In genomic region chr2:443754-444153, GRCh38 we compare ENCODE assay signal across 19 cellular contexts.
DNase-seq lines count a peak whose midpoint lies in the region; ATAC-seq and TF ChIP-seq lines count a peak whose summit lies in the region.
"Had no signal": no experiment of that assay in that cellular context is flagged by ENCODE, and none has a peak within 500 bp of the region (broad histone marks: within the 10 kb centered on the region; RNA-seq: fewer than 3 reads in every experiment).

No MANE protein-coding gene starts in this region.

- no peaks in the 10 kb centered on the region for H3K9me2 ChIP-seq in DOHH2 (replicated peaks; ENCODE audit: control insufficient read depth, low read length)
- no peaks in the 10 kb centered on the region for H3K9me2 ChIP-seq in Karpas-422 (replicated peaks; ENCODE audit: insufficient read depth, low read length)

- H3K27ac Mint-ChIP-seq in activated B cell treated with CpG ODN at 0.5 μM for 24 hours (peak overlapping the region; percentile 56), nephron progenitor cell (peak overlapping the region; percentile 71)
- H3K27ac Mint-ChIP-seq in stimulated activated naive CD8-positive, alpha-beta T cell treated with anti-CD3 and anti-CD28 coated beads, Interleukin-15, amount 100 ng/mL, for 72 hours: no peak overlapping the region
- H3K27ac Mint-ChIP-seq: CD4-positive, alpha-beta T cell; HFFc6 had no signal

- peak overlapping the region; percentile 78 for H3K27ac ChIP-seq in DOHH2 (ENCODE audit: low read depth, low read length)
- no peak overlapping the region for H3K27ac ChIP-seq in Karpas-422 (ENCODE audit: low read length)
- H3K27ac ChIP-seq: SJSA1 had no signal

- DNase-seq in Karpas-422 (peak; percentile 65), activated B cell treated with CpG ODN at 0.5 μM for 24 hours (no peak), nephron progenitor cell (peak; percentile 23), H7 (no peak), 8988T (no peak)
- DNase-seq in stimulated activated naive CD8-positive, alpha-beta T cell treated with anti-CD3 and anti-CD28 coated beads, Interleukin-15, amount 100 ng/mL, for 72 hours: no peak
- DNase-seq: Caco-2; CD4-positive, alpha-beta T cell; HFFc6; NCI-H1105; NCI-H1694 treated with DMSO at 0.1 percent for 48 hours; NCI-H2107; NCI-H2227 treated with DMSO at 0.1 percent for 48 hours; NCI-H524 treated with DMSO at 0.1 percent for 48 hours; T-helper 2 cell had no signal

- H3K79me2 ChIP-seq in DOHH2 (ENCODE audit: control insufficient read depth, low read length) (no peaks in the 10 kb centered on the region), Karpas-422 (ENCODE audit: low read length) (no peaks in the 10 kb centered on the region)

- H3K27me3 ChIP-seq in DOHH2 (ENCODE audit: control insufficient read depth, low read length) (no peaks in the 10 kb centered on the region), Karpas-422 (ENCODE audit: low read length) (no peaks in the 10 kb centered on the region), H7 (ENCODE audit: control insufficient read depth, insufficient read depth, low read length) (no peaks in the 10 kb centered on the region)

- H3K9me3 ChIP-seq in DOHH2 (ENCODE audit: control insufficient read depth, insufficient read depth, low read length) (no peaks in the 10 kb centered on the region), Karpas-422 (ENCODE audit: low read length) (no peaks in the 10 kb centered on the region)
- H3K9me3 ChIP-seq: Caco-2, SJSA1 had no signal

- CTCF ChIA-PET in activated B cell treated with CpG ODN at 0.5 μM for 24 hours (lab: Charles Lee): no interaction called here

- H4K20me1 ChIP-seq in DOHH2 (ENCODE audit: control insufficient read depth, insufficient read depth, low read depth, low read length) (no peaks in the 10 kb centered on the region), Karpas-422 (ENCODE audit: insufficient read depth, low read depth, low read length) (no peaks in the 10 kb centered on the region)

- intact Hi-C loops in activated B cell treated with CpG ODN at 0.5 μM for 24 hours (cut with micrococcal nuclease): no loop called here

- H3K4me3 ChIP-seq in DOHH2 (ENCODE audit: low read length) (peak overlapping the region; percentile 58), Karpas-422 (ENCODE audit: low read length) (peak overlapping the region; percentile 46; the same call in 1 of the 2 replicates), H7 (ENCODE audit: insufficient read depth, low read depth, low read length) (no peak overlapping the region)
- H3K4me3 ChIP-seq: SJSA1 had no signal

- TF ChIP-seq CTCF in DOHH2 (IDR thresholded peaks at IDR 0.05; ENCODE audit: low read depth, low read length, poor library complexity, severe bottlenecking) (no peak), activated B cell treated with CpG ODN at 0.5 μM for 24 hours (IDR thresholded peaks at IDR 0.05) (no peak), nephron progenitor cell (IDR thresholded peaks at IDR 0.05) (no peak)

- POLR2A ChIA-PET in activated B cell treated with CpG ODN at 0.5 μM for 24 hours (lab: Charles Lee): no interaction called here

- H3K9me3 Mint-ChIP-seq in activated B cell treated with CpG ODN at 0.5 μM for 24 hours (no peaks in the 10 kb centered on the region), nephron progenitor cell (no peaks in the 10 kb centered on the region)
- no peaks in the 10 kb centered on the region for H3K9me3 Mint-ChIP-seq in stimulated activated naive CD8-positive, alpha-beta T cell treated with anti-CD3 and anti-CD28 coated beads, Interleukin-15, amount 100 ng/mL, for 72 hours
- H3K9me3 Mint-ChIP-seq: CD4-positive, alpha-beta T cell had no signal

- peaks cover 2% of the 10 kb centered on the region; the same call in 1 of the 2 replicates for H3F3A ChIP-seq in DOHH2 (ENCODE audit: control insufficient read depth, insufficient read depth)

- H3K4me3 Mint-ChIP-seq in activated B cell treated with CpG ODN at 0.5 μM for 24 hours: no peak overlapping the region
- no peak overlapping the region for H3K4me3 Mint-ChIP-seq in nephron progenitor cell
- H3K4me3 Mint-ChIP-seq in stimulated activated naive CD8-positive, alpha-beta T cell treated with anti-CD3 and anti-CD28 coated beads, Interleukin-15, amount 100 ng/mL, for 72 hours: no peak overlapping the region
- H3K4me3 Mint-ChIP-seq: CD4-positive, alpha-beta T cell; HFFc6 had no signal

- H3K4me1 ChIP-seq in DOHH2 (ENCODE audit: control insufficient read depth, low read length): peaks cover 80% of the 10 kb centered on the region
- peaks cover 40% of the 10 kb centered on the region for H3K4me1 ChIP-seq in Karpas-422 (ENCODE audit: low read length)
- H3K4me1 ChIP-seq: Caco-2, SJSA1 had no signal

- no peak for ATAC-seq in activated B cell treated with CpG ODN at 0.5 μM for 24 hours (ENCODE audit: low read depth)
- ATAC-seq in stimulated activated naive CD8-positive, alpha-beta T cell treated with anti-CD3 and anti-CD28 coated beads, Interleukin-15, amount 100 ng/mL, for 72 hours: no peak
- ATAC-seq in HG03159 (IDR thresholded peaks at IDR 0.05; ENCODE audit: unreplicated experiment): no peak
- ATAC-seq: Panc1 had no signal

- peak overlapping the region; percentile 87 for H2AFZ ChIP-seq in Karpas-422 (ENCODE audit: low read length)

- H3K36me3 ChIP-seq in DOHH2 (ENCODE audit: control insufficient read depth, low read length): no peaks in the 10 kb centered on the region
- no peaks in the 10 kb centered on the region for H3K36me3 ChIP-seq in Karpas-422 (ENCODE audit: insufficient read depth, low read length)
- no peaks in the 10 kb centered on the region for H3K36me3 ChIP-seq in H7 (replicated peaks; ENCODE audit: control insufficient read depth, insufficient read depth, low read length)
- H3K36me3 ChIP-seq: SJSA1 had no signal

- H3K36me3 Mint-ChIP-seq in activated B cell treated with CpG ODN at 0.5 μM for 24 hours (ENCODE audit: low read depth) (no peaks in the 10 kb centered on the region), nephron progenitor cell (ENCODE audit: low read depth) (no peaks in the 10 kb centered on the region)

- H3K27me3 Mint-ChIP-seq in activated B cell treated with CpG ODN at 0.5 μM for 24 hours: no peaks in the 10 kb centered on the region
- H3K27me3 Mint-ChIP-seq in nephron progenitor cell (ENCODE audit: low read depth, poor library complexity): peaks cover 5% of the 10 kb centered on the region
- no peaks in the 10 kb centered on the region for H3K27me3 Mint-ChIP-seq in stimulated activated naive CD8-positive, alpha-beta T cell treated with anti-CD3 and anti-CD28 coated beads, Interleukin-15, amount 100 ng/mL, for 72 hours
- H3K27me3 Mint-ChIP-seq: CD4-positive, alpha-beta T cell had no signal

- peaks cover 82% of the 10 kb centered on the region for H3K4me1 Mint-ChIP-seq in activated B cell treated with CpG ODN at 0.5 μM for 24 hours
- H3K4me1 Mint-ChIP-seq in nephron progenitor cell: peaks cover 53% of the 10 kb centered on the region
- H3K4me1 Mint-ChIP-seq in stimulated activated naive CD8-positive, alpha-beta T cell treated with anti-CD3 and anti-CD28 coated beads, Interleukin-15, amount 100 ng/mL, for 72 hours: peaks cover under 1% of the 10 kb centered on the region

- H3K4me2 ChIP-seq in DOHH2 (ENCODE audit: low read length) (peak overlapping the region; percentile 66), Karpas-422 (ENCODE audit: low read depth, low read length, poor library complexity, severe bottlenecking) (peak overlapping the region; percentile 70)

- H3K9ac ChIP-seq in Karpas-422 (ENCODE audit: low read length): peak overlapping the region; percentile 43

Comparison
In these comparisons a context has a peak if more than half of its experiments do, and no peak if none do; other contexts are left out.
1. DNase-seq: peak in Karpas-422 (single experiment) and nephron progenitor cell (single experiment); none in activated B cell treated with CpG ODN at 0.5 μM for 24 hours (single experiment), H7 (single experiment), stimulated activated naive CD8-positive, alpha-beta T cell treated with anti-CD3 and anti-CD28 coated beads, Interleukin-15, amount 100 ng/mL, for 72 hours (0 of 2) and 8988T (single experiment).
2. H3K27ac Mint-ChIP-seq: peak in activated B cell treated with CpG ODN at 0.5 μM for 24 hours (single experiment) and nephron progenitor cell (single experiment); none in stimulated activated naive CD8-positive, alpha-beta T cell treated with anti-CD3 and anti-CD28 coated beads, Interleukin-15, amount 100 ng/mL, for 72 hours (0 of 2).